Comparison of ENCODE assay signal across 1 cellular context in genomic region chr12:103958621-103959020, GRCh38.
TF ChIP-seq lines count a peak whose summit lies in the region.

No MANE protein-coding gene starts in this region.

TF ChIP-seq in SK-N-SH treated with all-trans-retinoic acid at 6 μM for 48 hours, 23 proteins besides CTCF, POLR2A, EP300 and RAD21 (continued from another document):
- TF ChIP-seq TSHZ2 (CRISPR knock-in tag; IDR thresholded peaks at IDR 0.05) (no peak), CSRNP3 (CRISPR knock-in tag; IDR thresholded peaks at IDR 0.05) (no peak)
